In genomic region chr20:18066421-18067333, GRCh38 we compare ENCODE assay signal across 18 cellular contexts. TPM values are rescaled to one million over a fixed set of nuclear protein-coding genes. Genes with fewer than 3 reads are reported as not detected.
DNase-seq lines count a peak whose midpoint lies in the region; ATAC-seq, FAIRE-seq and TF ChIP-seq lines count a peak whose summit lies in the region.
"Had no signal": no experiment of that assay in that cellular context is flagged by ENCODE, and none has a peak within 500 bp of the region (broad histone marks: within the 10 kb centered on the region; RNA-seq: fewer than 3 reads in every experiment).

No MANE protein-coding gene starts in this region.

- H3K9ac ChIP-seq in DND-41 (ENCODE audit: low read depth, low read length) (no peak overlapping the region), Loucy (ENCODE audit: low read depth, low read length, poor library complexity, severe bottlenecking) (no peak overlapping the region), H1 (replicated peaks in 1 of 4; ENCODE audit: extremely low read depth in 1 of 4, low read depth in 3 of 4, low read length in 3 of 4) (no peak overlapping the region)

- no peak overlapping the region for H2AFZ ChIP-seq in DND-41 (ENCODE audit: low read depth, low read length)
- no peak overlapping the region for H2AFZ ChIP-seq in Loucy (ENCODE audit: low read length)
- H2AFZ ChIP-seq in H1 (ENCODE audit: low read length), result peak overlapping the region; percentile 63

- ATAC-seq in DND-41 (ENCODE audit: insufficient read depth, low read depth), result no peak
- ATAC-seq: gastroesophageal sphincter, left lobe of liver had no signal

- H3F3A ChIP-seq in Loucy (ENCODE audit: low read depth), result no peaks in the 10 kb centered on the region

- TF ChIP-seq POLR2A in H1 (IDR thresholded peaks at IDR 0.05; ENCODE audit: control extremely low read depth in 1 of 2, low read depth in 2 of 2, low read length in 2 of 2), result no peak

- no peak overlapping the region for H2BK12ac ChIP-seq in H1 (ENCODE audit: low read depth, low read length)

- H3K4me3 Mint-ChIP-seq in nephron, result no peak overlapping the region

- no peak overlapping the region for H2BK20ac ChIP-seq in H1 (ENCODE audit: low read length)

- no peak for TF ChIP-seq EP300 in H1 (IDR thresholded peaks at IDR 0.05; ENCODE audit: borderline replicate concordance in 1 of 2, low read depth in 2 of 2, low read length in 2 of 2)

- no peak overlapping the region for H4K91ac ChIP-seq in H1 (replicated peaks; ENCODE audit: insufficient read length, low read length)

- POLR2A ChIA-PET in H1 (lab: Charles Lee; ENCODE audit: partially characterized antibody), result interaction anchor here (1.4 kb wide), 1 partner anchor 70 kb away, joined by 3 read pairs; no protein-coding TSS in a partner anchor

- CTCF ChIA-PET in H1 (lab: Charles Lee; ENCODE audit: partially characterized antibody), result interaction anchor here (1.0 to 1.6 kb wide), 5 partner anchors 9 to 449 kb away, joined by 3 to 7 read pairs (median 3); partner anchors contain the start of gene OVOL2

- H3K27me3 ChIP-seq in DND-41 (ENCODE audit: insufficient read depth, low read length, poor library complexity) (no peaks in the 10 kb centered on the region), Loucy (ENCODE audit: insufficient read depth, low read length, poor library complexity, severe bottlenecking) (no peaks in the 10 kb centered on the region), H1 (replicated peaks in 1 of 4; ENCODE audit: control insufficient read depth in 3 of 4, extremely low read depth in 1 of 4, insufficient read depth in 3 of 4, low read length in 3 of 4) (no peaks in the 10 kb centered on the region)
- H3K27me3 ChIP-seq: adrenal gland, ovary, SJCRH30 had no signal

- H3K79me1 ChIP-seq in H1 (ENCODE audit: low read depth, low read length), result no peaks in the 10 kb centered on the region

- no peaks in the 10 kb centered on the region for H3K36me3 Mint-ChIP-seq in nephron (ENCODE audit: low read depth)

- no peaks in the 10 kb centered on the region for H3K9me3 ChIP-seq in DND-41 (ENCODE audit: insufficient read depth, low read length, severe bottlenecking)
- no peaks in the 10 kb centered on the region for H3K9me3 ChIP-seq in Loucy (ENCODE audit: insufficient read depth, low read depth, low read length)
- no peaks in the 10 kb centered on the region for H3K9me3 ChIP-seq in H1 (ENCODE audit: insufficient read depth in 2 of 2, low read depth in 1 of 2, low read length in 1 of 2)
- H3K9me3 ChIP-seq: adrenal gland, gastroesophageal sphincter, HAP-1, ovary, SJCRH30 had no signal

- H3K4ac ChIP-seq in H1 (replicated peaks; ENCODE audit: insufficient read length, low read depth, low read length), result no peak overlapping the region

- H3K27ac Mint-ChIP-seq in nephron, result no peak overlapping the region
- H3K27ac Mint-ChIP-seq: activated T-helper 2 cell treated with anti-CD3 and anti-CD28 coated beads, Interferon-gamma antibody, Interleukin-2, Interleukin-4, amounts not matched to agents 10 μg/mL and 5 μg/mL and 100 μg/mL, durations not matched to agents 14 hours and 24 hours and 36 hours had no signal

- no peaks in the 10 kb centered on the region for H3K4me1 Mint-ChIP-seq in nephron

- FAIRE-seq in H1 (lab: Jason Lieb, UNC), result no peak

- no peak overlapping the region for H3K23ac ChIP-seq in H1 (ENCODE audit: insufficient read length)

- peaks cover 28% of the 10 kb centered on the region for H3K27me3 Mint-ChIP-seq in nephron (ENCODE audit: low read depth)

- H4K20me1 ChIP-seq in DND-41 (ENCODE audit: insufficient read depth, low read length) (no peaks in the 10 kb centered on the region), Loucy (ENCODE audit: insufficient read depth, low read length, poor library complexity, severe bottlenecking) (no peaks in the 10 kb centered on the region), H1 (replicated peaks in 1 of 2; ENCODE audit: control insufficient read depth in 1 of 2, insufficient read depth in 2 of 2, low read length in 2 of 2) (no peaks in the 10 kb centered on the region)

- no peak overlapping the region for H3K14ac ChIP-seq in H1 (ENCODE audit: insufficient read length)

- TF ChIP-seq RAD21 in H1 (IDR thresholded peaks at IDR 0.05 in 1 of 2, conservative IDR thresholded peaks at IDR 0.05 in 1 of 2; ENCODE audit: low read depth in 2 of 2, low read length in 2 of 2), result peak in 1 of 2 experiments; percentile 19; a peak in 1 of 4 replicates

- H3K18ac ChIP-seq in H1 (ENCODE audit: extremely low read depth, low read length), result no peak overlapping the region

- no peaks in the 10 kb centered on the region for H3K4me1 ChIP-seq in DND-41 (ENCODE audit: insufficient read depth, low read length)
- no peaks in the 10 kb centered on the region for H3K4me1 ChIP-seq in Loucy (ENCODE audit: insufficient read depth, low read length, poor library complexity, severe bottlenecking)
- no peaks in the 10 kb centered on the region for H3K4me1 ChIP-seq in H1 (replicated peaks in 1 of 4; ENCODE audit: control insufficient read depth in 3 of 4, insufficient read depth in 4 of 4, low read length in 3 of 4)
- H3K4me1 ChIP-seq: adrenal gland, gastroesophageal sphincter, HAP-1 had no signal

- H3K79me2 ChIP-seq in DND-41 (ENCODE audit: insufficient read depth, low read length) (no peaks in the 10 kb centered on the region), Loucy (ENCODE audit: insufficient read depth, low read length) (no peaks in the 10 kb centered on the region), H1 (ENCODE audit: control insufficient read depth in 1 of 2, insufficient read depth in 2 of 2, low read length in 2 of 2) (no peaks in the 10 kb centered on the region)

- no peak overlapping the region for H3K27ac ChIP-seq in DND-41 (ENCODE audit: low read length)
- H3K27ac ChIP-seq in H1 (ENCODE audit: low read depth, low read length), result no peak overlapping the region
- H3K27ac ChIP-seq in caudate nucleus (ENCODE audit: low read depth, low read length), result no peak overlapping the region
- H3K27ac ChIP-seq: adrenal gland, gastroesophageal sphincter, ovary, SJCRH30, skin epidermis had no signal

- no peak overlapping the region for H4K5ac ChIP-seq in H1 (ENCODE audit: insufficient read length, low read depth, low read length)

- H2BK5ac ChIP-seq in H1 (ENCODE audit: low read depth, low read length), result no peak overlapping the region

- no peak overlapping the region for H3K4me2 ChIP-seq in DND-41 (ENCODE audit: insufficient read depth, low read length)
- no peak overlapping the region for H3K4me2 ChIP-seq in Loucy (ENCODE audit: low read depth, low read length, poor library complexity, severe bottlenecking)
- no peak overlapping the region for H3K4me2 ChIP-seq in H1 (ENCODE audit: insufficient read depth in 1 of 2, low read depth in 2 of 2, low read length in 2 of 2)

- no peaks in the 10 kb centered on the region for H3K9me2 ChIP-seq in Loucy (replicated peaks; ENCODE audit: low read depth, low read length)

- H4K8ac ChIP-seq in H1 (ENCODE audit: extremely low read depth, insufficient read depth, low read length), result no peak overlapping the region; the same call in 1 of the 2 replicates

- no peak overlapping the region for H2BK120ac ChIP-seq in H1 (replicated peaks; ENCODE audit: low read depth, low read length)

- 83% methylated on average over 13 of the region's 13 CpGs; no CpG with 5 or more reads in 1 of the 2 experiments for WGBS in H1 (ENCODE audit: extremely low coverage in 1 of 2, insufficient coverage in 1 of 2, insufficient read length in 1 of 2, insufficient replicate concordance in 2 of 2, low coverage in 1 of 2, low lambda C conversion rate in 2 of 2, missing lambda C conversion rate in 1 of 2), 2 experiments

- no peak overlapping the region for H2AK5ac ChIP-seq in H1 (ENCODE audit: low read depth, low read length)

- no peak overlapping the region for H2BK15ac ChIP-seq in H1 (ENCODE audit: low read length)

- DNase-seq in DND-41 (no peak), H1 (ENCODE audit: low read depth in 1 of 2, low spot score in 2 of 2) (no peak), germinal center (ENCODE audit: low spot score) (no peak), caudate nucleus (lab: John Stamatoyannopoulos, UW) (no peak), T-helper 1 cell (no peak)
- DNase-seq: adrenal gland, NCI-H146, NCI-H226, ovary had no signal

- H3K4me3 ChIP-seq in DND-41 (ENCODE audit: low read depth in 1 of 2, low read length in 2 of 2), result no peak overlapping the region
- H3K4me3 ChIP-seq in Loucy (ENCODE audit: low read length, poor library complexity, severe bottlenecking), result no peak overlapping the region
- H3K4me3 ChIP-seq in H1 (ENCODE audit: extremely low read depth in 1 of 4, insufficient read depth in 2 of 4, low read depth in 3 of 4, low read length in 4 of 4), result no peak overlapping the region
- H3K4me3 ChIP-seq: adrenal gland, gastroesophageal sphincter, HAP-1, ovary, SJCRH30, skin epidermis had no signal

- H3K36me3 ChIP-seq in DND-41 (ENCODE audit: insufficient read depth, low read length) (no peaks in the 10 kb centered on the region), Loucy (ENCODE audit: insufficient read depth, low read length) (no peaks in the 10 kb centered on the region), H1 (ENCODE audit: control insufficient read depth in 2 of 4, insufficient read depth in 4 of 4, low read length in 3 of 4) (no peaks in the 10 kb centered on the region)
- H3K36me3 ChIP-seq: adrenal gland, gastroesophageal sphincter, HAP-1, ovary, SJCRH30 had no signal

- H3K9me3 Mint-ChIP-seq in nephron, result no peaks in the 10 kb centered on the region
- H3K9me3 Mint-ChIP-seq: activated T-helper 2 cell treated with anti-CD3 and anti-CD28 coated beads, Interferon-gamma antibody, Interleukin-2, Interleukin-4, amounts not matched to agents 10 μg/mL and 5 μg/mL and 100 μg/mL, durations not matched to agents 14 hours and 24 hours and 36 hours had no signal

- H3K56ac ChIP-seq in H1 (replicated peaks; ENCODE audit: insufficient read length, low read depth, low read length), result no peak overlapping the region

- no peaks in the 10 kb centered on the region for H3K23me2 ChIP-seq in H1 (ENCODE audit: low read depth, low read length)

- peak; percentile 37 for TF ChIP-seq CTCF in DND-41 (IDR thresholded peaks at IDR 0.05; ENCODE audit: borderline replicate concordance, extremely low read depth, low read length, poor library complexity, severe bottlenecking)
- peak; percentile 47 for TF ChIP-seq CTCF in Loucy (conservative IDR thresholded peaks at IDR 0.05; ENCODE audit: low read length)
- peak in 1 of 3 experiments; percentile 36; a peak in 2 of 4 replicates for TF ChIP-seq CTCF in H1 (IDR thresholded peaks at IDR 0.05; ENCODE audit: control extremely low read depth in 1 of 3, insufficient read depth in 1 of 3, low read depth in 1 of 3, low read length in 3 of 3)
- TF ChIP-seq CTCF in nephron (IDR thresholded peaks at IDR 0.05; ENCODE audit: unreplicated experiment in 3 of 3), result peak in 2 of 3 experiments; percentile 14 to 19

RNA-seq across cellular contexts. Expression of gene OVOL2, which starts 9.0 kb away (rescaled TPM):
- total RNA-seq in H1 (2021; fragmentation: NEBNext Ultra II Directional; extraction: Animal tissue kit (Norgen Biotek cat#: 25700)), result 11.4 TPM in 2 replicates
- 11.0 and 15.1 TPM in 2 replicates for polyA plus RNA-seq in H1 (2011; rRNA removed)
- 12.3 TPM for polyA plus RNA-seq in H1 (2011; cell fraction: cytosol; rRNA removed)
- polyA plus RNA-seq in H1 (2011; cell fraction: nucleus; rRNA removed), result 18.8 TPM
- 10.3 to 14.9 TPM (median 13.8 TPM) in 4 replicates for polyA plus RNA-seq in H1 (2012, experiment 1 of 2)
- 12.0 TPM for polyA plus RNA-seq in H1 (2012, experiment 2 of 2)
- polyA plus RNA-seq in H1 (2013, experiment 1 of 2), result 7.0 TPM
- 6.3 TPM for polyA plus RNA-seq in H1 (2013, experiment 2 of 2)
- polyA minus RNA-seq in H1 (2011; rRNA and poly(A)+ RNA removed), result 5.6 and 11.5 TPM in 2 replicates
- 7.4 TPM for polyA minus RNA-seq in H1 (2011; cell fraction: cytosol; rRNA and poly(A)+ RNA removed)
- polyA minus RNA-seq in H1 (2011; cell fraction: nucleus; rRNA and poly(A)+ RNA removed), result 5.3 TPM
- total RNA-seq: activated T-helper 2 cell treated with anti-CD3 and anti-CD28 coated beads, Interferon-gamma antibody, Interleukin-2, Interleukin-4, amounts not matched to agents 10 μg/mL and 5 μg/mL and 100 μg/mL, durations not matched to agents 14 hours and 24 hours and 36 hours; adrenal gland; SJCRH30; T-helper 2 cell treated with Interferon-gamma antibody and Interleukin-4, amounts not matched to agents 100 ng/mL and 5 ng/mL, for 36 hours had no signal
- polyA plus RNA-seq: adrenal gland, ovary had no signal
